ENCODE assay signal across 12 cellular contexts in the genomic region with DNA sequence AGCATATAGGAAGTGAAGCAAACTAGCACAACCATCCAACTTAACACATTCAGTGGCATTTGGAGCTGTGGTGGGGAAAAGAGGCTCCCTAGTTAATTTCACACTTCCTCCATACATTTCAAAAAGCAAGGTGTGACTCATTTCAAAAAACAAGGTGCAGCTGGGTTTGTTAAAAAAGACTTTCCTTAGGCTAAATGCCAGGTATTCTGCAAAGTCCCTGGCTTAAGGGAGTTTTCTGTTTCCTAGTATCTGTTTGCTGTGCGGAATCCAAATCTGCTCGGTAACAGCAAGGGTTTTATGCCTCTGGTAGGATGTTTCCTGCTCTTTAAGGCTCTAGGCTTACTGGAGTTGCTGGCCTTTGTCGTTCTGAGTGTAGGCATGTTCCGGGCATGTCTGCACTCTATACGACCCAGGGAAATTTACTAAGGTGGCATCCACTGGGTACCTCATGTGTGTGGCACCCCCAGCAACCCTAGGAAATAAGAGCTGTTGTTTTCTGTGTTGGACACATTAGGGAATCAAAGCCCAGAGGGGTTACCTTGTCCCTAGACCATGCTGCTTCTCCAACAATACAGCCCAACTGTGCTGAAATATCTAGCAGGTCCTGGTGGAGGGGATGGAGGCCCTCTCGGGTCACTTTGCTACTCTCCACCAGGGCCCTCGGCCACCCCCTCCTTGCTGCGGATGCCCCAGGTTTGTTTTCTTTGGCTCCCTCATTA. TPM values are rescaled to one million over a fixed set of nuclear protein-coding genes. Genes with fewer than 3 reads are reported as not detected.
A peak's percentile ranks its signal among the peaks of the same experiment; 100 is the strongest.
DNase-seq lines count a peak whose midpoint lies in the region; ATAC-seq and TF ChIP-seq lines count a peak whose summit lies in the region.
"Had no signal": no experiment of that assay in that cellular context is flagged by ENCODE, and none has a peak within 500 bp of the region (broad histone marks: within the 10 kb centered on the region; RNA-seq: fewer than 3 reads in every experiment).

No MANE protein-coding gene starts in this region.

- ATAC-seq in GM18870 (IDR thresholded peaks at IDR 0.05; ENCODE audit: unreplicated experiment) (peak; percentile 30), HG02763 (IDR thresholded peaks at IDR 0.05; ENCODE audit: unreplicated experiment) (peak; percentile 25), activated B cell treated with CpG ODN at 0.5 μM for 24 hours (ENCODE audit: low read depth) (no peak)
- ATAC-seq: gastroesophageal sphincter; stimulated activated naive CD8-positive, alpha-beta T cell treated with anti-CD3 and anti-CD28 coated beads, Interleukin-15, amount 100 ng/mL, for 72 hours had no signal

- H3K4me3 ChIP-seq in coronary artery: no peak overlapping the region
- H3K4me3 ChIP-seq: gastroesophageal sphincter had no signal

- TF ChIP-seq CTCF in activated B cell treated with CpG ODN at 0.5 μM for 24 hours (IDR thresholded peaks at IDR 0.05) (no peak), nephron progenitor cell (IDR thresholded peaks at IDR 0.05) (no peak), coronary artery (IDR thresholded peaks at IDR 0.05) (no peak)

- CTCF ChIA-PET in activated B cell treated with CpG ODN at 0.5 μM for 24 hours (lab: Charles Lee): no interaction called here

- POLR2A ChIA-PET in activated B cell treated with CpG ODN at 0.5 μM for 24 hours (lab: Charles Lee): interaction anchor here (0.8 to 10.6 kb wide), 4 partner anchors 10 to 62 kb away, joined by 3 to 172 read pairs (median 51); a partner anchor contains a TSS

- H3K27ac ChIP-seq in coronary artery: no peak overlapping the region
- H3K27ac ChIP-seq: gastroesophageal sphincter had no signal

- H3K4me1 Mint-ChIP-seq in activated B cell treated with CpG ODN at 0.5 μM for 24 hours (peaks cover 85% of the 10 kb centered on the region), nephron progenitor cell (peaks cover 92% of the 10 kb centered on the region)

- H3K27me3 Mint-ChIP-seq in activated B cell treated with CpG ODN at 0.5 μM for 24 hours (no peaks in the 10 kb centered on the region), nephron progenitor cell (ENCODE audit: low read depth, poor library complexity) (peaks cover 3% of the 10 kb centered on the region)

- H3K27ac Mint-ChIP-seq in activated B cell treated with CpG ODN at 0.5 μM for 24 hours (peak overlapping the region; percentile 69), nephron progenitor cell (peak overlapping the region; percentile 99)
- H3K27ac Mint-ChIP-seq: stimulated activated naive CD8-positive, alpha-beta T cell treated with anti-CD3 and anti-CD28 coated beads, Interleukin-15, amount 100 ng/mL, for 72 hours had no signal

- no peaks in the 10 kb centered on the region for H3K36me3 Mint-ChIP-seq in activated B cell treated with CpG ODN at 0.5 μM for 24 hours (ENCODE audit: low read depth)
- H3K36me3 Mint-ChIP-seq in nephron progenitor cell (ENCODE audit: low read depth): no peaks in the 10 kb centered on the region

- H3K4me3 Mint-ChIP-seq in activated B cell treated with CpG ODN at 0.5 μM for 24 hours (peak overlapping the region; percentile 24), nephron progenitor cell (peak overlapping the region; percentile 81)
- H3K4me3 Mint-ChIP-seq: stimulated activated naive CD8-positive, alpha-beta T cell treated with anti-CD3 and anti-CD28 coated beads, Interleukin-15, amount 100 ng/mL, for 72 hours had no signal

- H3K9me3 Mint-ChIP-seq in activated B cell treated with CpG ODN at 0.5 μM for 24 hours (peaks cover 2% of the 10 kb centered on the region), nephron progenitor cell (no peaks in the 10 kb centered on the region)
- H3K9me3 Mint-ChIP-seq: stimulated activated naive CD8-positive, alpha-beta T cell treated with anti-CD3 and anti-CD28 coated beads, Interleukin-15, amount 100 ng/mL, for 72 hours had no signal

- DNase-seq in activated B cell treated with CpG ODN at 0.5 μM for 24 hours: no peak
- no peak for DNase-seq in nephron progenitor cell
- no peak for DNase-seq in effector CD8-positive, alpha-beta T cell (lab: John Stamatoyannopoulos, UW)
- DNase-seq in RPMI8226: no peak
- DNase-seq in NCI-H2081 treated with DMSO at 0.1 percent for 48 hours (lab: John Stamatoyannopoulos, UW): no peak
- no peak for DNase-seq in coronary artery (ENCODE audit: low spot score)
- DNase-seq: cerebellar nuclear complex; NCI-H1048; stimulated activated naive CD8-positive, alpha-beta T cell treated with anti-CD3 and anti-CD28 coated beads, Interleukin-15, amount 100 ng/mL, for 72 hours had no signal

- intact Hi-C loops in activated B cell treated with CpG ODN at 0.5 μM for 24 hours (cut with micrococcal nuclease): no loop called here

RNA-seq across cellular contexts. Expression of a gene that starts 0.6 kb away (rescaled TPM):
- total RNA-seq in activated B cell treated with CpG ODN at 0.5 μM for 24 hours: 0.42 TPM in 1 of 2 replicates, not detected in the other
- total RNA-seq: gastroesophageal sphincter had no signal
